ENCODE assay signal across 9 cellular contexts in genomic region chr3:194270627-194271458, GRCh38.
DNase-seq lines count a peak whose midpoint lies in the region; ATAC-seq and TF ChIP-seq lines count a peak whose summit lies in the region.
"Had no signal": no experiment of that assay in that cellular context is flagged by ENCODE, and none has a peak within 500 bp of the region (broad histone marks: within the 10 kb centered on the region; RNA-seq: fewer than 3 reads in every experiment).

No MANE protein-coding gene starts in this region.

- H2AFZ ChIP-seq in smooth muscle cell (ENCODE audit: low read depth) = peak overlapping the region; percentile 16
- H2AFZ ChIP-seq in MM.1S (ENCODE audit: low read length) = no peak overlapping the region

- DNase-seq in HT-29 (ENCODE audit: low spot score) = peak; percentile 93
- DNase-seq in choroid plexus epithelial cell (ENCODE audit: low read depth) = peak; percentile 78
- DNase-seq in left lobe of liver (ENCODE audit: low spot score) = peak; percentile 96
- DNase-seq in smooth muscle cell (lab: John Stamatoyannopoulos, UW; ENCODE audit: unreplicated experiment) = no peak
- no peak for DNase-seq in stimulated activated CD4-positive, alpha-beta T cell treated with anti-CD3 and anti-CD28 coated beads, Interleukin-2, amount 100 ng/mL, for 24 hours
- no peak for DNase-seq in MM.1S
- DNase-seq: Karpas-422 had no signal

- no peaks in the 10 kb centered on the region for H3K79me2 ChIP-seq in smooth muscle cell (ENCODE audit: low read depth)
- no peaks in the 10 kb centered on the region for H3K79me2 ChIP-seq in MM.1S (ENCODE audit: low read length)

- no peaks in the 10 kb centered on the region for H3K9me3 ChIP-seq in smooth muscle cell (replicated peaks; ENCODE audit: low read depth)
- H3K9me3 ChIP-seq in MM.1S (replicated peaks; ENCODE audit: insufficient read depth, low read length) = no peaks in the 10 kb centered on the region

- peaks cover 33% of the 10 kb centered on the region for H3K4me1 ChIP-seq in smooth muscle cell (ENCODE audit: low read depth)
- peaks cover 1% of the 10 kb centered on the region; the same call in 1 of the 2 replicates for H3K4me1 ChIP-seq in MM.1S (ENCODE audit: low read length)

- WGBS in smooth muscle cell (ENCODE audit: low lambda C conversion rate) = 60% methylated on average over 18 of the region's 18 CpGs

- H3K9ac ChIP-seq in smooth muscle cell (ENCODE audit: low read depth) (no peak overlapping the region), MM.1S (ENCODE audit: low read length) (no peak overlapping the region)

- H3K27ac ChIP-seq in smooth muscle cell (ENCODE audit: low read depth) = no peak overlapping the region
- no peak overlapping the region for H3K27ac ChIP-seq in MM.1S (ENCODE audit: low read length)

- ATAC-seq in left lobe of liver = peak; percentile 77
- no peak for ATAC-seq in GM19328 (IDR thresholded peaks at IDR 0.05; ENCODE audit: unreplicated experiment)
- no peak for ATAC-seq in HG02885 (IDR thresholded peaks at IDR 0.05; ENCODE audit: poor library complexity, unreplicated experiment)

- no peaks in the 10 kb centered on the region for H3K9me2 ChIP-seq in MM.1S (replicated peaks; ENCODE audit: insufficient read depth, low read length)

- no peak overlapping the region for H3K4me2 ChIP-seq in smooth muscle cell
- no peak overlapping the region for H3K4me2 ChIP-seq in MM.1S (ENCODE audit: low read depth, low read length)

- no peak overlapping the region for H3K4me3 ChIP-seq in choroid plexus epithelial cell (ENCODE audit: low read depth, low read length)
- H3K4me3 ChIP-seq in smooth muscle cell = no peak overlapping the region
- no peak overlapping the region for H3K4me3 ChIP-seq in MM.1S (ENCODE audit: low read length)

- no peak for TF ChIP-seq CTCF in choroid plexus epithelial cell (conservative IDR thresholded peaks at IDR 0.05; ENCODE audit: low read depth, low read length)
- TF ChIP-seq CTCF in smooth muscle cell (IDR thresholded peaks at IDR 0.05; ENCODE audit: borderline replicate concordance, insufficient read depth, poor library complexity, severe bottlenecking) = no peak
- no peak for TF ChIP-seq CTCF in MM.1S (IDR thresholded peaks at IDR 0.05; ENCODE audit: low read length)

- no peaks in the 10 kb centered on the region for H3K36me3 ChIP-seq in smooth muscle cell (ENCODE audit: low read depth)
- no peaks in the 10 kb centered on the region for H3K36me3 ChIP-seq in MM.1S (replicated peaks; ENCODE audit: insufficient read depth, low read length)

- H3F3A ChIP-seq in smooth muscle cell (ENCODE audit: low read depth) (peaks cover 16% of the 10 kb centered on the region), MM.1S (ENCODE audit: insufficient read depth, low read length) (no peaks in the 10 kb centered on the region)

- H4K20me1 ChIP-seq in smooth muscle cell (ENCODE audit: low read depth) (no peaks in the 10 kb centered on the region), MM.1S (ENCODE audit: insufficient read depth, low read length) (no peaks in the 10 kb centered on the region)

- H3K27me3 ChIP-seq in smooth muscle cell (ENCODE audit: low read depth) (no peaks in the 10 kb centered on the region), MM.1S (replicated peaks; ENCODE audit: insufficient read depth, low read length) (no peaks in the 10 kb centered on the region)

Comparison
In these comparisons a context has a peak if more than half of its experiments do, and no peak if none do; other contexts are left out.
1. DNase-seq: peak in HT-29 (single experiment), choroid plexus epithelial cell (single experiment) and left lobe of liver (single experiment); none in smooth muscle cell (single experiment), stimulated activated CD4-positive, alpha-beta T cell treated with anti-CD3 and anti-CD28 coated beads, Interleukin-2, amount 100 ng/mL, for 24 hours (0 of 2) and MM.1S (single experiment).